32 cellular contexts compared by ENCODE assay signal in the genomic region with DNA sequence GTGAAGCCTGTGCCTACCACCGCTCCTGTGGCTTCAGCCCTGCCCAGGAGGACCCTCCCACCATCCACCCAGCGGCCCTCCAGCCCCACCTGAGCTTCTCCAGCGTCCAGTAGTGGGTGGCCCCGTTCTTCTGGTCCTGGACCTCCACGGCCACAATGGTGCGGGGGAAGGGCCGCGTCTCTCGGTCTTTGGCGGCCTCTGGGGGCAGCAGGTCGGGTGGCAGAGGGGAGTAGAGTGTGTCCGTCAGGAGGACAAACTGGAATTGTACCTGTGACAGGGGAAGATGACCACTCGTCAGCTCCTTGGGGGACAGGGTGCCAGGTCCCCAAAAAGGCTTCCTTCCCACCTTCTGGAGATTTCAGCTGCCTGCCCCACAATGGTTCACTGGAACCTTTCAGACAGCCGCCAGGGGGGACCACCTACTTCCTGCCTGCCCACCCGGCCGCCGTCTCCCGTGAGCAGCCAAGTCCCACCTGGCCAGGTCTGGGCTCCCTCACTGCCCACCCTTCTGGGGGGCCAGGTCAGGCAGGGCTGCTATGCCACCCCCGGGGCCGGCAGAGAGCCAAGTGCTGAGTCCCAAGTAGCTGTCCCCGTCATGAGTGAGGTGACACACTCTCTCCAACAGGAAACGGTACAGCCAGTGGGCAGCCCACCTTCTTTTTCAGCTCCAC. TPM values are rescaled to one million over a fixed set of nuclear protein-coding genes. Genes with fewer than 3 reads are reported as not detected.
"Had no signal": no experiment of that assay in that cellular context is flagged by ENCODE, and none has a peak within 500 bp of the region (broad histone marks: within the 10 kb centered on the region; RNA-seq: fewer than 3 reads in every experiment).

No MANE protein-coding gene starts in this region.

- H3K27ac Mint-ChIP-seq: activated naive CD4-positive, alpha-beta T cell treated with anti-CD3 and anti-CD28 coated beads for 36 hours; activated naive CD8-positive, alpha-beta T cell treated with anti-CD3 and anti-CD28 coated beads, Interleukin-2, amount 10 ng/mL, durations not matched to agents 7 days and 5 days; effector memory CD8-positive, alpha-beta T cell; immature natural killer cell; mesothelial cell of epicardium; naive B cell had no signal

- H3K27me3 ChIP-seq: ascending aorta, cardiac muscle cell, gastroesophageal sphincter, suprapubic skin, upper lobe of right lung had no signal

- H3K9ac ChIP-seq: parathyroid adenoma had no signal

- H3K4me1 ChIP-seq: ascending aorta, gastroesophageal sphincter, parathyroid adenoma, psoas muscle, suprapubic skin, tibial artery, upper lobe of right lung had no signal

- H3K36me3 ChIP-seq: ascending aorta, cardiac muscle cell, gastroesophageal sphincter, suprapubic skin, tibial artery, upper lobe of right lung had no signal

- H2AFZ ChIP-seq: parathyroid adenoma had no signal

- H3K9me3 ChIP-seq: ascending aorta, gastroesophageal sphincter, psoas muscle, suprapubic skin, tibial artery, upper lobe of right lung had no signal

- ATAC-seq: effector memory CD8-positive, alpha-beta T cell; gastroesophageal sphincter; left colon; psoas muscle; upper lobe of right lung had no signal

- DNase-seq: activated CD4-positive, alpha-beta T cell treated with anti-CD3 and anti-CD28 coated beads for 48 hours; activated CD4-positive, alpha-beta T cell treated with anti-CD3 and anti-CD28 coated beads, Interleukin-2, amount 50 U/mL, for 48 hours; activated CD8-positive, alpha-beta memory T cell treated with anti-CD3 and anti-CD28 coated beads for 24 hours; activated effector memory CD4-positive, alpha-beta T cell treated with Interleukin-2 at 50 U/mL for 16 hours; activated naive CD4-positive, alpha-beta T cell treated with anti-CD3 and anti-CD28 coated beads for 36 hours; activated naive CD8-positive, alpha-beta T cell treated with anti-CD3 and anti-CD28 coated beads, Interleukin-2, amount 10 ng/mL, durations not matched to agents 7 days and 5 days; cerebellar nuclear complex; effector memory CD8-positive, alpha-beta T cell; hippocampal formation; immature natural killer cell; kidney; left colon; naive B cell; occipital lobe; psoas muscle; stimulated activated CD4-positive, alpha-beta T cell treated with anti-CD3 and anti-CD28 coated beads, Interleukin-15, amount 100 ng/mL, for 24 hours; stimulated activated CD4-positive, alpha-beta T cell treated with anti-CD3 and anti-CD28 coated beads, Interleukin-2, amount 100 ng/mL, for 24 hours; stimulated activated naive CD4-positive, alpha-beta T cell; tibial artery; upper lobe of right lung had no signal

- H3K27ac ChIP-seq: ascending aorta, cardiac muscle cell, coronary artery, gastroesophageal sphincter, parathyroid adenoma, psoas muscle, suprapubic skin, tibial artery, upper lobe of right lung had no signal

- H3K4me3 Mint-ChIP-seq: activated naive CD4-positive, alpha-beta T cell treated with anti-CD3 and anti-CD28 coated beads for 36 hours; activated naive CD8-positive, alpha-beta T cell treated with anti-CD3 and anti-CD28 coated beads, Interleukin-2, amount 10 ng/mL, durations not matched to agents 7 days and 5 days; brain; effector memory CD8-positive, alpha-beta T cell; immature natural killer cell; mesothelial cell of epicardium; naive B cell; neural crest cell had no signal

- H3K4me1 Mint-ChIP-seq: activated naive CD8-positive, alpha-beta T cell treated with anti-CD3 and anti-CD28 coated beads, Interleukin-2, amount 10 ng/mL, durations not matched to agents 7 days and 5 days; brain; immature natural killer cell; mesothelial cell of epicardium; naive B cell; neural crest cell had no signal

- H3K36me3 Mint-ChIP-seq: activated naive CD8-positive, alpha-beta T cell treated with anti-CD3 and anti-CD28 coated beads, Interleukin-2, amount 10 ng/mL, durations not matched to agents 7 days and 5 days; immature natural killer cell; mesothelial cell of epicardium; naive B cell had no signal

- H3K27me3 Mint-ChIP-seq: activated naive CD8-positive, alpha-beta T cell treated with anti-CD3 and anti-CD28 coated beads, Interleukin-2, amount 10 ng/mL, durations not matched to agents 7 days and 5 days; brain; naive B cell had no signal

- FAIRE-seq: endothelial cell of umbilical vein, kidney had no signal

- H3K79me2 ChIP-seq: parathyroid adenoma had no signal

- H3K4me3 ChIP-seq: ascending aorta, cardiac muscle cell, coronary artery, gastroesophageal sphincter, psoas muscle, suprapubic skin, tibial artery, upper lobe of right lung had no signal

- H3K9me3 Mint-ChIP-seq: activated naive CD4-positive, alpha-beta T cell treated with anti-CD3 and anti-CD28 coated beads for 36 hours; activated naive CD8-positive, alpha-beta T cell treated with anti-CD3 and anti-CD28 coated beads, Interleukin-2, amount 10 ng/mL, durations not matched to agents 7 days and 5 days; brain; effector memory CD8-positive, alpha-beta T cell; immature natural killer cell; mesothelial cell of epicardium; naive B cell; neural crest cell had no signal

RNA-seq across cellular contexts. Expression of gene KIF1A, which starts 59.3 kb away (rescaled TPM):
- total RNA-seq: fibroblast of lung, fibroblast of villous mesenchyme had no signal
- polyA plus RNA-seq: immature natural killer cell had no signal
